ENCODE assay signal across 8 cellular contexts in the genomic region with DNA sequence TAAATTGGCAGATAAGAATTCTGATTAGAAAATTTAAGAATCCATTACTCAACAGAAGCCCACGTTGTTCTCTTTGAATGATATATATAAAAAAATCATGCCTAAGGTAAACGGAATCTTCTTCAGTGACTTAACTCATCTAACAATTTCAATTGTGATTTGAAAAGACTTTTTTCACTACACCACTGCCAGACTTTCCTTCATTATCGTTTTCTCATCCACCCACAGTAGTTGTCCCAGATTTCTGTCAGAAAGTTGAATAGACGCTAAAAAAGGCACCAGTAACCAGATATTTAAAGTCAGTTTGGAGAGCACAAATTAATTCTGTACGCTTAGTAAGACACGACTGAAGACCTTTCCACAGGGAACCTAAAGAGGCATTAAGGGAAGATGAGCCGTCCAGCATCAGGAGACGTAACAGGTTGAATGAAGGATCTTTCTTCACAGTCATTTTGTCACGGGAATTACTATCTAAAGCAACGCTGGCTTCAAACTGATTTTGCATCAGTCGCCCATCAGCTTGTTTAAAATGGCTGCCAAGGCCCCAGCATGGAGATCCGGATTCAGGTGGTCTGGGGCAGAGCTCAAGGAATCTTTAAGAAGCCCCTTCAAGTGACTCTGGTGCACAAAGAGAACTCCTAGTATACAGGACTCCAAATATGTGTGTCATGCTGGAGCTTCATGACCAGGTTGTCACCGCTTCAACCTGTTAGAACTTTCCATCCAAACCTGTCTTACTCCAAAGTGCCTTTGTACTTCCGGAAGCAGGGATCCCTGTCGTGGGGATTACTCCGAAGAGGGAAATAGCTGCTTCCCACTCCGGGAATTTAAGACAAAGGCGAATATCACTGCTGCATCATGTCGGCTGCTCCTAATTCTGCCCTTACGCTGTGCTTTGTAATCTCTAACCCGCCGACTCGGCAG. TPM values are rescaled to one million over a fixed set of nuclear protein-coding genes. Genes with fewer than 3 reads are reported as not detected.
DNase-seq lines count a peak whose midpoint lies in the region; ATAC-seq and TF ChIP-seq lines count a peak whose summit lies in the region.

No MANE protein-coding gene starts in this region.

- peaks cover 2 to 10% of the 10 kb centered on the region in 2 donors for H3K36me3 Mint-ChIP-seq in stimulated activated naive B cell treated with anti-CD40 and anti-IgM and Interleukin-4, amounts not matched to agents 10 μg/mL and 1 μg/mL and 100 μg/mL, for 72 hours

- H3K79me2 ChIP-seq in DOHH2 (ENCODE audit: control insufficient read depth, low read length): peaks cover 52% of the 10 kb centered on the region

- H3K4me3 ChIP-seq in DOHH2 (ENCODE audit: low read length) (peak overlapping the region; percentile 95), LNCaP clone FGC (ENCODE audit: low read depth, low read length) (peak overlapping the region; percentile 68), astrocyte of the cerebellum (ENCODE audit: low read depth, low read length) (peak overlapping the region; percentile 62)

- peaks cover 23% of the 10 kb centered on the region for H3K36me3 ChIP-seq in DOHH2 (ENCODE audit: control insufficient read depth, low read length)

- H3K9me3 Mint-ChIP-seq in stimulated activated naive B cell treated with anti-CD40 and anti-IgM and Interleukin-4, amounts not matched to agents 10 μg/mL and 1 μg/mL and 100 μg/mL, for 72 hours: no peaks in the 10 kb centered on the region

- H3K27me3 Mint-ChIP-seq in stimulated activated naive B cell treated with anti-CD40 and anti-IgM and Interleukin-4, amounts not matched to agents 10 μg/mL and 1 μg/mL and 100 μg/mL, for 72 hours: peaks cover 21 to 22% of the 10 kb centered on the region in 2 donors

- H3K9me3 ChIP-seq in DOHH2 (ENCODE audit: control insufficient read depth, insufficient read depth, low read length): no peaks in the 10 kb centered on the region

- H3K4me3 Mint-ChIP-seq in stimulated activated naive B cell treated with anti-CD40 and anti-IgM and Interleukin-4, amounts not matched to agents 10 μg/mL and 1 μg/mL and 100 μg/mL, for 72 hours: peak overlapping the region; percentile 87 to 89

- H3K4me1 ChIP-seq in DOHH2 (ENCODE audit: control insufficient read depth, low read length): peaks cover 33% of the 10 kb centered on the region

- H4K20me1 ChIP-seq in DOHH2 (ENCODE audit: control insufficient read depth, insufficient read depth, low read depth, low read length): peaks cover 18% of the 10 kb centered on the region; the same call in 1 of the 2 replicates

- peaks cover 17 to 33% of the 10 kb centered on the region in 2 donors for H3K4me1 Mint-ChIP-seq in stimulated activated naive B cell treated with anti-CD40 and anti-IgM and Interleukin-4, amounts not matched to agents 10 μg/mL and 1 μg/mL and 100 μg/mL, for 72 hours

- H3F3A ChIP-seq in DOHH2 (ENCODE audit: control insufficient read depth, insufficient read depth): no peaks in the 10 kb centered on the region

- H3K9me2 ChIP-seq in DOHH2 (replicated peaks; ENCODE audit: control insufficient read depth, low read length): no peaks in the 10 kb centered on the region

- peaks cover 14% of the 10 kb centered on the region for H3K27me3 ChIP-seq in DOHH2 (ENCODE audit: control insufficient read depth, low read length)

- in situ Hi-C loops in astrocyte of the cerebellum (cut with HindIII; ENCODE audit: low sequenced_read_pairs): no loop called here

- H3K27ac Mint-ChIP-seq in stimulated activated naive B cell treated with anti-CD40 and anti-IgM and Interleukin-4, amounts not matched to agents 10 μg/mL and 1 μg/mL and 100 μg/mL, for 72 hours: peak overlapping the region; percentile 89

- no peak overlapping the region; the same call in 1 of the 2 replicates for H3K27ac ChIP-seq in DOHH2 (ENCODE audit: low read depth, low read length)

- ATAC-seq in stimulated activated naive B cell treated with anti-CD40 and anti-IgM and Interleukin-4, amounts not matched to agents 10 μg/mL and 1 μg/mL and 100 μg/mL, for 72 hours (replicated peaks): no peak
- ATAC-seq in HG03196 (IDR thresholded peaks at IDR 0.05; ENCODE audit: unreplicated experiment) (no peak), HG02571 (IDR thresholded peaks at IDR 0.05; ENCODE audit: unreplicated experiment) (no peak)

- DNase-seq in LNCaP clone FGC (ENCODE audit: low read depth) (no peak), astrocyte of the cerebellum (ENCODE audit: low read depth) (no peak), islet precursor cell (peak; percentile 59), mucosa of gallbladder (ENCODE audit: low spot score) (no peak)
- DNase-seq in stimulated activated naive B cell treated with anti-CD40 and anti-IgM and Interleukin-4, amounts not matched to agents 10 μg/mL and 1 μg/mL and 100 μg/mL, for 72 hours: no peak

- TF ChIP-seq CTCF in DOHH2 (IDR thresholded peaks at IDR 0.05; ENCODE audit: low read depth, low read length, poor library complexity, severe bottlenecking) (no peak), LNCaP clone FGC (IDR thresholded peaks at IDR 0.05; ENCODE audit: control insufficient read depth, extremely low read depth, insufficient read depth) (no peak), astrocyte of the cerebellum (IDR thresholded peaks at IDR 0.05; ENCODE audit: low read depth, low read length, missing control alignments) (no peak)

- H3K4me2 ChIP-seq in DOHH2 (ENCODE audit: low read length): peak overlapping the region; percentile 79

RNA-seq across cellular contexts. Expression of a gene that starts 1.2 kb away (rescaled TPM):
- total RNA-seq in mucosa of gallbladder: 96.7 TPM

RNA-seq across cellular contexts. Expression of a gene that starts 6.1 kb away (rescaled TPM):
- 5.0 TPM for total RNA-seq in mucosa of gallbladder

RNA-seq across cellular contexts. Expression of a gene that starts 30.1 kb away (rescaled TPM):
- total RNA-seq in mucosa of gallbladder: 1.4 TPM
